8 cellular contexts compared by ENCODE assay signal in genomic region chr12:127165567-127166392, GRCh38.
DNase-seq lines count a peak whose midpoint lies in the region; ATAC-seq, FAIRE-seq and TF ChIP-seq lines count a peak whose summit lies in the region.

No MANE protein-coding gene starts in this region.

- WGBS in pancreas, 2 donors, result 6 to 8% methylated on average over 66 to 69 of the region's 69 CpGs
- WGBS in suprapubic skin, result 17% methylated on average over 23 of the region's 69 CpGs

- peak overlapping the region; percentile 69 for H3K27ac Mint-ChIP-seq in activated naive CD8-positive, alpha-beta T cell

- no peak for TF ChIP-seq CTCF in cardiac muscle cell (IDR thresholded peaks at IDR 0.05; ENCODE audit: low read depth, low read length)
- TF ChIP-seq CTCF in pancreas (IDR thresholded peaks at IDR 0.05), result no peak
- TF ChIP-seq CTCF in suprapubic skin (IDR thresholded peaks at IDR 0.05), result no peak

- H3K4me3 ChIP-seq in cardiac muscle cell (peak overlapping the region; percentile 32), pancreas (peak overlapping the region; percentile 9 to 41 (median 29)), suprapubic skin (peak overlapping the region; percentile 56)

- no peak overlapping the region for H3K27ac ChIP-seq in cardiac muscle cell
- H3K27ac ChIP-seq in pancreas, result peak overlapping the region in 3 of 4 donors; percentile 45 to 76 (median 45)
- peak overlapping the region; percentile 65 for H3K27ac ChIP-seq in suprapubic skin

- peaks cover 2% of the 10 kb centered on the region for H3K36me3 Mint-ChIP-seq in activated naive CD8-positive, alpha-beta T cell

- no peak for TF ChIP-seq POLR2A in suprapubic skin (IDR thresholded peaks at IDR 0.05)

- H3K27me3 ChIP-seq in cardiac muscle cell, result no peaks in the 10 kb centered on the region
- H3K27me3 ChIP-seq in pancreas, result no peaks in the 10 kb centered on the region
- H3K27me3 ChIP-seq in suprapubic skin, result no peaks in the 10 kb centered on the region

- H3K27me3 Mint-ChIP-seq in activated naive CD8-positive, alpha-beta T cell, result peaks cover 14% of the 10 kb centered on the region

- H3K4me1 Mint-ChIP-seq in activated naive CD8-positive, alpha-beta T cell (ENCODE audit: low read depth), result peaks cover 28% of the 10 kb centered on the region

- ATAC-seq in GM18867 (IDR thresholded peaks at IDR 0.05; ENCODE audit: unreplicated experiment) (peak; percentile 61), HG03565 (IDR thresholded peaks at IDR 0.05; ENCODE audit: unreplicated experiment) (peak; percentile 65), pancreas (peak; percentile 97 to 99 (median 98)), GM19035 (IDR thresholded peaks at IDR 0.05; ENCODE audit: unreplicated experiment) (no peak)

- H3K9me3 ChIP-seq in cardiac muscle cell (ENCODE audit: low read depth) (no peaks in the 10 kb centered on the region), pancreas (no peaks in the 10 kb centered on the region), suprapubic skin (no peaks in the 10 kb centered on the region)

- H3K4me1 ChIP-seq in cardiac muscle cell (ENCODE audit: low read depth) (peaks cover 5% of the 10 kb centered on the region), pancreas (no peaks in the 10 kb centered on the region), suprapubic skin (no peaks in the 10 kb centered on the region)

- no peak for FAIRE-seq in pancreas (lab: Jason Lieb, UNC)

- intact Hi-C loops in pancreas (cut with DNase I), result no loop called here

- no peaks in the 10 kb centered on the region for H3K9me3 Mint-ChIP-seq in activated naive CD8-positive, alpha-beta T cell (ENCODE audit: low read depth)

- no peaks in the 10 kb centered on the region for H3K36me3 ChIP-seq in cardiac muscle cell
- H3K36me3 ChIP-seq in pancreas, result no peaks in the 10 kb centered on the region
- no peaks in the 10 kb centered on the region for H3K36me3 ChIP-seq in suprapubic skin

- TF ChIP-seq EP300 in suprapubic skin (IDR thresholded peaks at IDR 0.05), result no peak

- DNase-seq in SKM-1 treated with dmso at 0.1 percent for 144 hours (lab: John Stamatoyannopoulos, UW; ENCODE audit: unreplicated experiment), result peak; percentile 19
- peak; percentile 77 to 91 for DNase-seq in cardiac muscle cell (ENCODE audit: low read depth in 1 of 2, low spot score in 1 of 2)
- DNase-seq in pancreas, result peak; percentile 83 to 96 (median 94)
- peak; percentile 81 to 83 for DNase-seq in suprapubic skin (ENCODE audit: low spot score in 2 of 2)

- peak overlapping the region; percentile 83 for H3K4me3 Mint-ChIP-seq in activated naive CD8-positive, alpha-beta T cell

Comparison
In these comparisons a context has a peak if more than half of its experiments do, and no peak if none do; other contexts are left out.
1. DNase-seq: peak in every context shown above with its lines; median percentile 94 in pancreas; 84 in cardiac muscle cell; 82 in suprapubic skin; 19 in SKM-1 treated with dmso at 0.1 percent for 144 hours.